ENCODE assay signal across 1 cellular context in the genomic region with DNA sequence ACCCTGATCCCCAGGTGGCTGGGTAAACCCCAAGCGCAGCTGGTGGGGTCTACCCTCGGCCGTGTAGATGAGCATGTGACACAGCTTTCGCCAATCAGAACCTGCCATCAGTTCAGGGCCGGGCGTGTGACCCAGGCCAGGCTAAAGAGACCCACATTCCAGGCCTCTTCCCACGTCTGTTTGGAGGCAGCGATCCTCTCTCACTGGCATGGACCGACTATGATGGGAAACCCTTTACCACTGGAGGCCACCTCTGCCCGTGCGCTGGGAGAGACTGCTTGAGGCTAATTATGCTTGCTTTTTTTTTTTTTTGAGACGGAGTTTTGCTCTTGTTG.
A peak's percentile ranks its signal among the peaks of the same experiment; 100 is the strongest.
TF ChIP-seq lines count a peak whose summit lies in the region.

No MANE protein-coding gene starts in this region.

TF ChIP-seq in HEK293, 187 proteins besides CTCF, POLR2A, EP300 and RAD21 (continued from another document):
- TF ChIP-seq, protein P1, sequence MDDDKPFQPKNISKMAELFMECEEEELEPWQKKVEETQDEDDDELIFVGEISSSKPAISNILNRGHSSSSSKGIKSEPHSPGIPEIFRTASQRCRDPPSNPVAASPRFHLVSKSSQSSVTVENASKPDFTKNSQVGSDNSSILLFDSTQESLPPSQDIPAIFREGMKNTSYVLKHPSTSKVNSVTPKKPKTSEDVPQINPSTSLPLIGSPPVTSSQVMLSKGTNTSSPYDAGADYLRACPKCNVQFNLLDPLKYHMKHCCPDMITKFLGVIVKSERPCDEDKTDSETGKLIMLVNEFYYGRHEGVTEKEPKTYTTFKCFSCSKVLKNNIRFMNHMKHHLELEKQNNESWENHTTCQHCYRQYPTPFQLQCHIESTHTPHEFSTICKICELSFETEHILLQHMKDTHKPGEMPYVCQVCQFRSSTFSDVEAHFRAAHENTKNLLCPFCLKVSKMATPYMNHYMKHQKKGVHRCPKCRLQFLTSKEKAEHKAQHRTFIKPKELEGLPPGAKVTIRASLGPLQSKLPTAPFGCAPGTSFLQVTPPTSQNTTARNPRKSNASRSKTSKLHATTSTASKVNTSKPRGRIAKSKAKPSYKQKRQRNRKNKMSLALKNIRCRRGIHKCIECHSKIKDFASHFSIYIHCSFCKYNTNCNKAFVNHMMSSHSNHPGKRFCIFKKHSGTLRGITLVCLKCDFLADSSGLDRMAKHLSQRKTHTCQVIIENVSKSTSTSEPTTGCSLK (tag by site-specific recombination; IDR thresholded peaks at IDR 0.05), result no peak
- TF ChIP-seq ZSCAN23 (tag by site-specific recombination; IDR thresholded peaks at IDR 0.05) (no peak), GLIS1 (tag by site-specific recombination; IDR thresholded peaks at IDR 0.05) (peak; percentile 36; the same call in 1 of the 2 replicates)
